ENCODE assay signal across 1 cellular context in genomic region chr11:46731545-46731944, GRCh38.
A peak's percentile ranks its signal among the peaks of the same experiment; 100 is the strongest.
TF ChIP-seq lines count a peak whose summit lies in the region.

No MANE protein-coding gene starts in this region.

TF ChIP-seq in HepG2, 621 proteins besides CTCF, POLR2A, EP300 and RAD21:
- TF ChIP-seq SCMH1 (CRISPR knock-in tag; IDR thresholded peaks at IDR 0.05; ENCODE audit: borderline replicate concordance) (no peak), KMT2B (CRISPR knock-in tag; IDR thresholded peaks at IDR 0.05) (no peak), HNRNPH1 (optimal IDR thresholded peaks at IDR 0.05; ENCODE audit: low read depth, low read length) (no peak), POLR2AphosphoS5 (IDR thresholded peaks at IDR 0.05; ENCODE audit: low read depth, low read length) (peak; percentile 28; the same call in 1 of the 2 replicates), RORA (CRISPR knock-in tag; IDR thresholded peaks at IDR 0.05) (no peak), POLR2G (IDR thresholded peaks at IDR 0.05; ENCODE audit: low read depth, low read length) (0 out of 2 replicates have a peak, but pooled peaks have one; percentile 49), ZMYM4 (CRISPR knock-in tag; IDR thresholded peaks at IDR 0.05) (no peak), ZNF317 (CRISPR knock-in tag; IDR thresholded peaks at IDR 0.05) (no peak), HOXD1 (CRISPR knock-in tag; IDR thresholded peaks at IDR 0.05) (no peak), GLMP (CRISPR knock-in tag; IDR thresholded peaks at IDR 0.05; ENCODE audit: borderline replicate concordance) (no peak)
